Comparison of ENCODE assay signal across 20 cellular contexts in the genomic region with DNA sequence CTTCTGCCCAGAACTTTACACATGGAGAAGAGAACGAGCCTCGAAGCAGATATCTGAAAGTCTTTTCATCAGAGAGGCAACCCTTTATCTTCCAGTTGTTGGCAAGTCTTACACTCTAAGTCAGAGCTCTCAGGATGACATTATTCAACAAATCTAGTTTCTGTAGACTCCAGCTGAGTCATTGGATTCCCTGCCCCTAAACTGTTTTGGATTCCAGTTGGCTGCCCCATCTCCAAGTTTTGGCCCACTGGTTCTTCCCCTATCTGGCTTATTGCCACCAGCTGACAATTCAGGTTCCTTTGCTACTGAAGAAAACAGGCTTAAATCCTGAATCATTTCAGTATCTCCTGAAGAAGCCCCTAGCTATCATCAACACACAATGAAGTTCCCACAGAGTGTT. TPM values are rescaled to one million over a fixed set of nuclear protein-coding genes. Genes with fewer than 3 reads are reported as not detected.
"Had no signal": no experiment of that assay in that cellular context is flagged by ENCODE, and none has a peak within 500 bp of the region (broad histone marks: within the 10 kb centered on the region; RNA-seq: fewer than 3 reads in every experiment).

No MANE protein-coding gene starts in this region.

- ATAC-seq: effector memory CD8-positive, alpha-beta T cell; left lobe of liver; mucosa of descending colon; naive thymus-derived CD4-positive, alpha-beta T cell; pancreas had no signal

- H3K4me3 ChIP-seq: hepatocyte, mucosa of descending colon, pancreas, sigmoid colon had no signal

- DNase-seq: activated CD4-positive, alpha-beta T cell treated with anti-CD3 and anti-CD28 coated beads for 1 hour; activated CD8-positive, alpha-beta memory T cell treated with anti-CD3 and anti-CD28 coated beads, Interleukin-2, amount 50 U/mL, for 48 hours; dermis blood vessel endothelial cell; effector memory CD8-positive, alpha-beta T cell; islet precursor cell; mucosa of descending colon; naive thymus-derived CD4-positive, alpha-beta T cell; pancreas; sigmoid colon; stimulated activated CD4-positive, alpha-beta T cell treated with anti-CD3 and anti-CD28 coated beads, Interleukin-12 subunit alpha, Interleukin-12 subunit beta, amount 100 ng/mL, for 4 hours; stimulated activated CD4-positive, alpha-beta T cell treated with anti-CD3 and anti-CD28 coated beads, Interleukin-2, amount 100 ng/mL, for 24 hours; T-helper 9 cell had no signal

RNA-seq across cellular contexts. Expression of a gene that starts 40.6 kb away (rescaled TPM):
- total RNA-seq: activated T-helper 1 cell treated with anti-CD3 and anti-CD28 coated beads, Interleukin-12 subunit alpha, Interleukin-12 subunit beta, Interleukin-2, Interleukin-4 antibody, amounts not matched to agents 30 ng/mL and 10 ng/mL and 1 ng/mL, durations not matched to agents 14 hours and 24 hours and 36 hours; bronchial epithelial cell; chondrocyte; dermis blood vessel endothelial cell; glomerular endothelial cell; hepatocyte; left lobe of liver; naive thymus-derived CD4-positive, alpha-beta T cell; pancreas; sigmoid colon; urinary bladder had no signal
- polyA plus RNA-seq: hepatocyte; naive thymus-derived CD4-positive, alpha-beta T cell; pancreas; sigmoid colon; urinary bladder had no signal

RNA-seq across cellular contexts. Expression of a gene that starts 45.7 kb away (rescaled TPM):
- total RNA-seq: lung microvascular endothelial cell had no signal
- polyA plus RNA-seq: hepatocyte had no signal
